ENCODE assay signal across 16 cellular contexts in the genomic region with DNA sequence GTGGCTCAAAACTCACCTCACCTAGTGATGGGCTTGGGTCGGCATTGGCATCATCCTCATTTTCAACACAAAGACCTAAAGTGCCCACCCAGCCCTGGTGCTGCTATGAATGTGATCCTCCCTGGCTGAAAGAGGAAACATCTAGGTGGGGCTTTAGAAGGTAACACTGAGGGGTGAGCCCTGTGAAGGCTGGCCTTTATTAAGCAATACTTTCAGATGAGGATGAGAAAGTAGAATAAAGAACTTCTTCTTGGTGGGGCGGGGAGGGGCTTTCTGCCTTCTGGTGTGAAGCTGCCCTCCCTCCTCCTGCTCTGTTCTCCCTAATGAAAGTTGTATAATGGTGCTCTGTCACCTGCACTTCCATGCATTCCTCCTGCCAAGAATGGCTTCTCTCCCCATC.
A peak's percentile ranks its signal among the peaks of the same experiment; 100 is the strongest.
DNase-seq lines count a peak whose midpoint lies in the region; ATAC-seq and TF ChIP-seq lines count a peak whose summit lies in the region.
"Had no signal": no experiment of that assay in that cellular context is flagged by ENCODE, and none has a peak within 500 bp of the region (broad histone marks: within the 10 kb centered on the region; RNA-seq: fewer than 3 reads in every experiment).

No MANE protein-coding gene starts in this region.

- POLR2A ChIA-PET in activated CD4-positive, alpha-beta T cell treated with anti-CD3 and anti-CD28 coated beads, Interleukin-2, amount 10 ng/mL, durations not matched to agents 7 days and 5 days (lab: Charles Lee) = no interaction called here

- CTCF ChIA-PET in activated CD4-positive, alpha-beta T cell treated with anti-CD3 and anti-CD28 coated beads, Interleukin-2, amount 10 ng/mL, durations not matched to agents 7 days and 5 days (lab: Charles Lee) = interaction anchor here (0.8 to 2.6 kb wide), 3 partner anchors 13 to 304 kb away, joined by 3 to 6 read pairs (median 3); no protein-coding TSS in a partner anchor

- H3K4me3 Mint-ChIP-seq in activated CD4-positive, alpha-beta T cell treated with anti-CD3 and anti-CD28 coated beads, Interleukin-2, amount 10 ng/mL, durations not matched to agents 7 days and 5 days = no peak overlapping the region
- peak overlapping the region; percentile 63 for H3K4me3 Mint-ChIP-seq in activated naive CD8-positive, alpha-beta T cell
- H3K4me3 Mint-ChIP-seq in neural crest cell = no peak overlapping the region

- no peak overlapping the region for H3K4me3 ChIP-seq in GM12865 (ENCODE audit: low read depth, low read length)
- H3K4me3 ChIP-seq: MG63 had no signal

- no peak for ATAC-seq in GM21360 (IDR thresholded peaks at IDR 0.05; ENCODE audit: unreplicated experiment)
- ATAC-seq: HCT116, left cardiac atrium had no signal

- no peaks in the 10 kb centered on the region for H3K27me3 Mint-ChIP-seq in activated CD4-positive, alpha-beta T cell treated with anti-CD3 and anti-CD28 coated beads, Interleukin-2, amount 10 ng/mL, durations not matched to agents 7 days and 5 days
- no peaks in the 10 kb centered on the region for H3K27me3 Mint-ChIP-seq in activated naive CD8-positive, alpha-beta T cell
- no peaks in the 10 kb centered on the region for H3K27me3 Mint-ChIP-seq in neural crest cell (ENCODE audit: low read depth)

- peak overlapping the region; percentile 57 for H3K27ac Mint-ChIP-seq in activated CD4-positive, alpha-beta T cell treated with anti-CD3 and anti-CD28 coated beads, Interleukin-2, amount 10 ng/mL, durations not matched to agents 7 days and 5 days
- peak overlapping the region; percentile 84 for H3K27ac Mint-ChIP-seq in activated naive CD8-positive, alpha-beta T cell
- peak overlapping the region; percentile 95 for H3K27ac Mint-ChIP-seq in neural crest cell (ENCODE audit: unreplicated experiment)

- no peak for DNase-seq in activated CD4-positive, alpha-beta T cell treated with anti-CD3 and anti-CD28 coated beads, Interleukin-2, amount 10 ng/mL, durations not matched to agents 7 days and 5 days
- DNase-seq in activated CD4-positive, alpha-beta T cell treated with anti-CD3 and anti-CD28 coated beads, Interleukin-2, amount 50 U/mL, for 1 hour = no peak
- peak; percentile 60 for DNase-seq in GM12865 (ENCODE audit: low read depth)
- DNase-seq in neural crest cell (ENCODE audit: low read depth, low spot score) = no peak
- no peak for DNase-seq in SK-N-DZ (ENCODE audit: low spot score)
- DNase-seq in NK-92 (lab: John Stamatoyannopoulos, UW; ENCODE audit: unreplicated experiment) = no peak
- DNase-seq: activated gamma-delta T cell; DMS53; effector CD8-positive, alpha-beta T cell; left cardiac atrium; MG63; NCI-H1694 treated with DMSO at 0.1 percent for 48 hours had no signal

- H3K36me3 Mint-ChIP-seq in activated CD4-positive, alpha-beta T cell treated with anti-CD3 and anti-CD28 coated beads, Interleukin-2, amount 10 ng/mL, durations not matched to agents 7 days and 5 days (ENCODE audit: low read depth) = peaks cover 85% of the 10 kb centered on the region
- H3K36me3 Mint-ChIP-seq in activated naive CD8-positive, alpha-beta T cell = peaks cover 53% of the 10 kb centered on the region
- peaks cover 25% of the 10 kb centered on the region for H3K36me3 Mint-ChIP-seq in neural crest cell (ENCODE audit: low read depth)
- H3K36me3 Mint-ChIP-seq: IgD-negative memory B cell had no signal

- TF ChIP-seq CTCF in GM12865 (IDR thresholded peaks at IDR 0.05; ENCODE audit: insufficient read depth, low read depth, low read length, missing control alignments) (no peak), neural crest cell (conservative IDR thresholded peaks at IDR 0.05) (no peak)

- peaks cover 5% of the 10 kb centered on the region for H3K9me3 Mint-ChIP-seq in activated CD4-positive, alpha-beta T cell treated with anti-CD3 and anti-CD28 coated beads, Interleukin-2, amount 10 ng/mL, durations not matched to agents 7 days and 5 days
- no peaks in the 10 kb centered on the region for H3K9me3 Mint-ChIP-seq in activated naive CD8-positive, alpha-beta T cell (ENCODE audit: low read depth)
- H3K9me3 Mint-ChIP-seq in neural crest cell = peaks cover 5% of the 10 kb centered on the region
- H3K9me3 Mint-ChIP-seq: IgD-negative memory B cell had no signal

- peaks cover 87% of the 10 kb centered on the region for H3K4me1 Mint-ChIP-seq in activated CD4-positive, alpha-beta T cell treated with anti-CD3 and anti-CD28 coated beads, Interleukin-2, amount 10 ng/mL, durations not matched to agents 7 days and 5 days
- H3K4me1 Mint-ChIP-seq in activated naive CD8-positive, alpha-beta T cell (ENCODE audit: low read depth) = peaks cover 89% of the 10 kb centered on the region
- peaks cover 78% of the 10 kb centered on the region for H3K4me1 Mint-ChIP-seq in neural crest cell
